Comparison of ENCODE assay signal across 9 cellular contexts in the genomic region with DNA sequence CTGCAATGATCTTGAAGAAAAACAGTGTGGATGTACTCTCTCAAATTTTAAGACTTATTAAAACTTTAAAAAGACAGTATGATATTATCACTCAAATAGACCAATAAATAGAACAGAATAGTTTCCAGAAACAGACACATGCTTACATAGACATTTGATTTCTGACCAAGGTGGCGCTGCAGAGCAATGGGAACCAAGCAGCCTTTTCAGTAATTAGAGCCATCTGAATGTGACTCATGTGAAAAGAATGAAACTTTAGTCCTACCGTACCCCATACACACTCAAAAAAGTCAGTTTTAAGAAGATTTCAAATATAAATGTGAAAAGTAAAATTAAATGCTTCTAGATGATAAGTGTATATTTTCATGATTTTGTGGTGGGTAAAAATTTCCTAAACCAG.
DNase-seq lines count a peak whose midpoint lies in the region; ATAC-seq and TF ChIP-seq lines count a peak whose summit lies in the region.
"Had no signal": no experiment of that assay in that cellular context is flagged by ENCODE, and none has a peak within 500 bp of the region (broad histone marks: within the 10 kb centered on the region; RNA-seq: fewer than 3 reads in every experiment).

No MANE protein-coding gene starts in this region.

- peaks cover 7% of the 10 kb centered on the region for H3K36me3 Mint-ChIP-seq in progenitor cell of endocrine pancreas (ENCODE audit: insufficient read depth)
- H3K36me3 Mint-ChIP-seq in stimulated activated memory B cell treated with anti-CD40 and anti-IgM and Interleukin-4, amounts not matched to agents 10 μg/mL and 1 μg/mL and 100 μg/mL, for 72 hours: no peaks in the 10 kb centered on the region
- H3K36me3 Mint-ChIP-seq: brain had no signal

- H3K9me3 Mint-ChIP-seq in progenitor cell of endocrine pancreas (ENCODE audit: low read depth): peaks cover 12% of the 10 kb centered on the region
- H3K9me3 Mint-ChIP-seq in stimulated activated memory B cell treated with anti-CD40 and anti-IgM and Interleukin-4, amounts not matched to agents 10 μg/mL and 1 μg/mL and 100 μg/mL, for 72 hours: peaks cover 12% of the 10 kb centered on the region

- ATAC-seq in stimulated activated memory B cell treated with anti-CD40 and anti-IgM and Interleukin-4, amounts not matched to agents 10 μg/mL and 1 μg/mL and 100 μg/mL, for 72 hours: no peak

- TF ChIP-seq CTCF in progenitor cell of endocrine pancreas (IDR thresholded peaks at IDR 0.05; ENCODE audit: unreplicated experiment): peak; percentile 29

- no peaks in the 10 kb centered on the region for H3K4me1 Mint-ChIP-seq in progenitor cell of endocrine pancreas (ENCODE audit: low read depth)
- H3K4me1 Mint-ChIP-seq in stimulated activated memory B cell treated with anti-CD40 and anti-IgM and Interleukin-4, amounts not matched to agents 10 μg/mL and 1 μg/mL and 100 μg/mL, for 72 hours: no peaks in the 10 kb centered on the region
- H3K4me1 Mint-ChIP-seq: brain had no signal

- DNase-seq in NCI-H2081 (lab: John Stamatoyannopoulos, UW) (peak; percentile 0 to 10), NCI-H2081 treated with DMSO at 0.1 percent for 48 hours (lab: John Stamatoyannopoulos, UW) (no peak), NCI-H748 treated with DMSO at 0.1 percent for 48 hours (lab: John Stamatoyannopoulos, UW) (peak; percentile 7), dermis blood vessel endothelial cell (peak; percentile 67), progenitor cell of endocrine pancreas (ENCODE audit: low spot score, unreplicated experiment) (no peak), NCI-H1930 (lab: John Stamatoyannopoulos, UW) (no peak), NCI-H187 (lab: John Stamatoyannopoulos, UW) (no peak)

- no peaks in the 10 kb centered on the region for H3K27me3 Mint-ChIP-seq in progenitor cell of endocrine pancreas
- H3K27me3 Mint-ChIP-seq in stimulated activated memory B cell treated with anti-CD40 and anti-IgM and Interleukin-4, amounts not matched to agents 10 μg/mL and 1 μg/mL and 100 μg/mL, for 72 hours: no peaks in the 10 kb centered on the region
- H3K27me3 Mint-ChIP-seq: brain had no signal

- no peak overlapping the region for H3K4me3 Mint-ChIP-seq in progenitor cell of endocrine pancreas (ENCODE audit: low read depth)
- no peak overlapping the region for H3K4me3 Mint-ChIP-seq in stimulated activated memory B cell treated with anti-CD40 and anti-IgM and Interleukin-4, amounts not matched to agents 10 μg/mL and 1 μg/mL and 100 μg/mL, for 72 hours
- H3K4me3 Mint-ChIP-seq: brain had no signal

- H3K27ac Mint-ChIP-seq in progenitor cell of endocrine pancreas: no peak overlapping the region
- no peak overlapping the region for H3K27ac Mint-ChIP-seq in stimulated activated memory B cell treated with anti-CD40 and anti-IgM and Interleukin-4, amounts not matched to agents 10 μg/mL and 1 μg/mL and 100 μg/mL, for 72 hours
- H3K27ac Mint-ChIP-seq: brain had no signal

Comparison
In these comparisons a context has a peak if more than half of its experiments do, and no peak if none do; other contexts are left out.
1. DNase-seq: peak in NCI-H2081 (2 of 2), NCI-H748 treated with DMSO at 0.1 percent for 48 hours (single experiment) and dermis blood vessel endothelial cell (single experiment); none in NCI-H2081 treated with DMSO at 0.1 percent for 48 hours (single experiment), progenitor cell of endocrine pancreas (single experiment), NCI-H1930 (0 of 2) and NCI-H187 (0 of 2).